17 cellular contexts compared by ENCODE assay signal in the genomic region with DNA sequence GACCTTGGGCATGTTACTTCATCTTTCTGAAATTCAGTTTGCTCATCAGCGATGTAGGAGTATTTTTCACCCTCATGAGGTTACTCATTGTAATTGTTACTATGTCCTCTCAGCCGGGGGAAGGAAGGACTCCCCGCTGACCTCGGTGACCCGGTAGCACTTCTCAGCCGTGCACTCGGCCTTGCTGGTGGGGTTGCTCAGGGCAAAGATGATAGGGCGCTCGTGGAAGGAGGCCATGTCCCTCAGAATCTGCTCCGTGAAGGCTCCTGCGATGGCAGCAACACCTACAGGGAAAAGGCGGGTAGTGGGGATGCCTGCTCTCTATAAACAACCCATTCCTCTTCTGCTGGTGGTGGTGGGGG.
DNase-seq lines count a peak whose midpoint lies in the region; ATAC-seq lines count a peak whose summit lies in the region.
"Had no signal": no experiment of that assay in that cellular context is flagged by ENCODE, and none has a peak within 500 bp of the region (broad histone marks: within the 10 kb centered on the region; RNA-seq: fewer than 3 reads in every experiment).

No MANE protein-coding gene starts in this region.

- H3K27ac Mint-ChIP-seq in activated CD8-positive, alpha-beta memory T cell treated with anti-CD3 and anti-CD28 coated beads, Interleukin-2, amount 10 ng/mL, durations not matched to agents 7 days and 5 days: peak overlapping the region; percentile 67
- H3K27ac Mint-ChIP-seq in activated T-helper 1 cell treated with anti-CD3 and anti-CD28 coated beads, Interleukin-12 subunit alpha, Interleukin-12 subunit beta, Interleukin-2, Interleukin-4 antibody, amounts not matched to agents 30 ng/mL and 10 ng/mL and 1 ng/mL, durations not matched to agents 14 hours and 24 hours and 36 hours: peak overlapping the region; percentile 85
- peak overlapping the region; percentile 17 for H3K27ac Mint-ChIP-seq in stimulated activated effector memory CD8-positive, alpha-beta T cell treated with anti-CD3 and anti-CD28 coated beads, Interleukin-12 subunit alpha, Interleukin-12 subunit beta, amount 100 ng/mL, for 72 hours
- H3K27ac Mint-ChIP-seq: B cell; CD14-positive monocyte; CD8-positive, alpha-beta T cell; H9; IgD-negative memory B cell had no signal

- CTCF ChIA-PET in activated CD8-positive, alpha-beta memory T cell treated with anti-CD3 and anti-CD28 coated beads, Interleukin-2, amount 10 ng/mL, durations not matched to agents 7 days and 5 days (lab: Charles Lee): interaction anchor here (0.9 kb wide), 1 partner anchor 592 kb away, joined by 3 read pairs; a partner anchor contains a TSS

- no peaks in the 10 kb centered on the region for H3K36me3 ChIP-seq in KOPT-K1 (ENCODE audit: insufficient read depth, low read length)

- H3K27me3 Mint-ChIP-seq in activated CD8-positive, alpha-beta memory T cell treated with anti-CD3 and anti-CD28 coated beads, Interleukin-2, amount 10 ng/mL, durations not matched to agents 7 days and 5 days: no peaks in the 10 kb centered on the region
- H3K27me3 Mint-ChIP-seq in activated T-helper 1 cell treated with anti-CD3 and anti-CD28 coated beads, Interleukin-12 subunit alpha, Interleukin-12 subunit beta, Interleukin-2, Interleukin-4 antibody, amounts not matched to agents 30 ng/mL and 10 ng/mL and 1 ng/mL, durations not matched to agents 14 hours and 24 hours and 36 hours (ENCODE audit: insufficient read depth): no peaks in the 10 kb centered on the region
- H3K27me3 Mint-ChIP-seq: B cell, IgD-negative memory B cell had no signal

- no peak overlapping the region for H3K4me3 Mint-ChIP-seq in activated CD8-positive, alpha-beta memory T cell treated with anti-CD3 and anti-CD28 coated beads, Interleukin-2, amount 10 ng/mL, durations not matched to agents 7 days and 5 days
- peak overlapping the region; percentile 35 for H3K4me3 Mint-ChIP-seq in activated T-helper 1 cell treated with anti-CD3 and anti-CD28 coated beads, Interleukin-12 subunit alpha, Interleukin-12 subunit beta, Interleukin-2, Interleukin-4 antibody, amounts not matched to agents 30 ng/mL and 10 ng/mL and 1 ng/mL, durations not matched to agents 14 hours and 24 hours and 36 hours
- no peak overlapping the region for H3K4me3 Mint-ChIP-seq in stimulated activated effector memory CD8-positive, alpha-beta T cell treated with anti-CD3 and anti-CD28 coated beads, Interleukin-12 subunit alpha, Interleukin-12 subunit beta, amount 100 ng/mL, for 72 hours
- H3K4me3 Mint-ChIP-seq: B cell; CD14-positive monocyte; CD8-positive, alpha-beta T cell; H9; IgD-negative memory B cell had no signal

- peaks cover 21% of the 10 kb centered on the region for H3K4me1 Mint-ChIP-seq in activated CD8-positive, alpha-beta memory T cell treated with anti-CD3 and anti-CD28 coated beads, Interleukin-2, amount 10 ng/mL, durations not matched to agents 7 days and 5 days
- peaks cover 53% of the 10 kb centered on the region for H3K4me1 Mint-ChIP-seq in activated T-helper 1 cell treated with anti-CD3 and anti-CD28 coated beads, Interleukin-12 subunit alpha, Interleukin-12 subunit beta, Interleukin-2, Interleukin-4 antibody, amounts not matched to agents 30 ng/mL and 10 ng/mL and 1 ng/mL, durations not matched to agents 14 hours and 24 hours and 36 hours (ENCODE audit: low read depth)
- H3K4me1 Mint-ChIP-seq in stimulated activated effector memory CD8-positive, alpha-beta T cell treated with anti-CD3 and anti-CD28 coated beads, Interleukin-12 subunit alpha, Interleukin-12 subunit beta, amount 100 ng/mL, for 72 hours: peaks cover 22% of the 10 kb centered on the region
- H3K4me1 Mint-ChIP-seq: B cell, CD14-positive monocyte, H9, IgD-negative memory B cell had no signal

- no peak for ATAC-seq in activated CD8-positive, alpha-beta memory T cell treated with anti-CD3 and anti-CD28 coated beads, Interleukin-2, amount 10 ng/mL, durations not matched to agents 7 days and 5 days
- no peak for ATAC-seq in stimulated activated effector memory CD8-positive, alpha-beta T cell treated with anti-CD3 and anti-CD28 coated beads, Interleukin-12 subunit alpha, Interleukin-12 subunit beta, amount 100 ng/mL, for 72 hours
- ATAC-seq in GM19452 (IDR thresholded peaks at IDR 0.05; ENCODE audit: unreplicated experiment): no peak
- ATAC-seq: CD8-positive, alpha-beta T cell had no signal

- intact Hi-C loops in activated T-helper 1 cell treated with anti-CD3 and anti-CD28 coated beads, Interleukin-12 subunit alpha, Interleukin-12 subunit beta, Interleukin-2, Interleukin-4 antibody, amounts not matched to agents 30 ng/mL and 10 ng/mL and 1 ng/mL, durations not matched to agents 14 hours and 24 hours and 36 hours (cut with micrococcal nuclease): loop anchor here (5.0 to 10.0 kb wide), 3 partner anchors 220 to 692 kb away; no protein-coding TSS in a partner anchor

- peak overlapping the region; percentile 73 for H3K27ac ChIP-seq in KOPT-K1 (ENCODE audit: low read depth, low read length, poor library complexity, severe bottlenecking)
- H3K27ac ChIP-seq: GM23248 had no signal

- DNase-seq in activated CD8-positive, alpha-beta memory T cell treated with anti-CD3 and anti-CD28 coated beads, Interleukin-2, amount 10 ng/mL, durations not matched to agents 7 days and 5 days: no peak
- DNase-seq in activated CD8-positive, alpha-beta memory T cell treated with anti-CD3 and anti-CD28 coated beads, Interleukin-2, amount 50 U/mL, for 48 hours: no peak
- DNase-seq in activated T-helper 1 cell treated with anti-CD3 and anti-CD28 coated beads, Interleukin-12 subunit alpha, Interleukin-12 subunit beta, Interleukin-2, Interleukin-4 antibody, amounts not matched to agents 30 ng/mL and 10 ng/mL and 1 ng/mL, durations not matched to agents 14 hours and 24 hours and 36 hours (ENCODE audit: low spot score): no peak
- DNase-seq in stimulated activated effector memory CD8-positive, alpha-beta T cell treated with anti-CD3 and anti-CD28 coated beads, Interleukin-12 subunit alpha, Interleukin-12 subunit beta, amount 100 ng/mL, for 72 hours (ENCODE audit: low spot score in 2 of 2): no peak
- DNase-seq in G401 (ENCODE audit: low spot score) (no peak), SW480 (ENCODE audit: low spot score) (no peak)
- DNase-seq: CD8-positive, alpha-beta T cell; COR-L47; DND-41; GF-D8; GM23248; H9 had no signal

- H3K9me3 Mint-ChIP-seq in activated CD8-positive, alpha-beta memory T cell treated with anti-CD3 and anti-CD28 coated beads, Interleukin-2, amount 10 ng/mL, durations not matched to agents 7 days and 5 days (ENCODE audit: low read depth): peaks cover 2% of the 10 kb centered on the region
- H3K9me3 Mint-ChIP-seq in activated T-helper 1 cell treated with anti-CD3 and anti-CD28 coated beads, Interleukin-12 subunit alpha, Interleukin-12 subunit beta, Interleukin-2, Interleukin-4 antibody, amounts not matched to agents 30 ng/mL and 10 ng/mL and 1 ng/mL, durations not matched to agents 14 hours and 24 hours and 36 hours: peaks cover 14% of the 10 kb centered on the region
- no peaks in the 10 kb centered on the region for H3K9me3 Mint-ChIP-seq in stimulated activated effector memory CD8-positive, alpha-beta T cell treated with anti-CD3 and anti-CD28 coated beads, Interleukin-12 subunit alpha, Interleukin-12 subunit beta, amount 100 ng/mL, for 72 hours
- H3K9me3 Mint-ChIP-seq: CD8-positive, alpha-beta T cell; H9; IgD-negative memory B cell had no signal

- peaks cover 10% of the 10 kb centered on the region for H3K36me3 Mint-ChIP-seq in activated CD8-positive, alpha-beta memory T cell treated with anti-CD3 and anti-CD28 coated beads, Interleukin-2, amount 10 ng/mL, durations not matched to agents 7 days and 5 days
- H3K36me3 Mint-ChIP-seq in activated T-helper 1 cell treated with anti-CD3 and anti-CD28 coated beads, Interleukin-12 subunit alpha, Interleukin-12 subunit beta, Interleukin-2, Interleukin-4 antibody, amounts not matched to agents 30 ng/mL and 10 ng/mL and 1 ng/mL, durations not matched to agents 14 hours and 24 hours and 36 hours (ENCODE audit: low read depth): peaks cover 22% of the 10 kb centered on the region
- H3K36me3 Mint-ChIP-seq in stimulated activated effector memory CD8-positive, alpha-beta T cell treated with anti-CD3 and anti-CD28 coated beads, Interleukin-12 subunit alpha, Interleukin-12 subunit beta, amount 100 ng/mL, for 72 hours: no peaks in the 10 kb centered on the region
- H3K36me3 Mint-ChIP-seq: CD14-positive monocyte; CD8-positive, alpha-beta T cell; IgD-negative memory B cell had no signal

- in situ Hi-C loops in G401 (cut with HindIII; ENCODE audit: low sequenced_read_pairs): no loop called here

- no peaks in the 10 kb centered on the region for H3K9me3 ChIP-seq in KOPT-K1 (ENCODE audit: insufficient read depth, low read length, poor library complexity, severe bottlenecking)

Comparison
In these comparisons a context has a peak if more than half of its experiments do, and no peak if none do; other contexts are left out.
1. H3K27ac Mint-ChIP-seq: peak in every context shown above with its lines; median percentile 85 in activated T-helper 1 cell treated with anti-CD3 and anti-CD28 coated beads, Interleukin-12 subunit alpha, Interleukin-12 subunit beta, Interleukin-2, Interleukin-4 antibody, amounts not matched to agents 30 ng/mL and 10 ng/mL and 1 ng/mL, durations not matched to agents 14 hours and 24 hours and 36 hours; 67 in activated CD8-positive, alpha-beta memory T cell treated with anti-CD3 and anti-CD28 coated beads, Interleukin-2, amount 10 ng/mL, durations not matched to agents 7 days and 5 days; 17 in stimulated activated effector memory CD8-positive, alpha-beta T cell treated with anti-CD3 and anti-CD28 coated beads, Interleukin-12 subunit alpha, Interleukin-12 subunit beta, amount 100 ng/mL, for 72 hours.